ENCODE assay signal across 2 cellular contexts in genomic region chr12:51186465-51186864, GRCh38.
TF ChIP-seq lines count a peak whose summit lies in the region.

No MANE protein-coding gene starts in this region.

TF ChIP-seq in HEK293T, 16 proteins besides CTCF, POLR2A, EP300 and RAD21:
- TF ChIP-seq LEF1 (IDR thresholded peaks at IDR 0.05; ENCODE audit: borderline replicate concordance): no peak
- TF ChIP-seq HDGF (IDR thresholded peaks at IDR 0.05; ENCODE audit: borderline replicate concordance): no peak

TF ChIP-seq in GM12878, 131 proteins besides CTCF, POLR2A, EP300 and RAD21:
- TF ChIP-seq, protein P1, sequence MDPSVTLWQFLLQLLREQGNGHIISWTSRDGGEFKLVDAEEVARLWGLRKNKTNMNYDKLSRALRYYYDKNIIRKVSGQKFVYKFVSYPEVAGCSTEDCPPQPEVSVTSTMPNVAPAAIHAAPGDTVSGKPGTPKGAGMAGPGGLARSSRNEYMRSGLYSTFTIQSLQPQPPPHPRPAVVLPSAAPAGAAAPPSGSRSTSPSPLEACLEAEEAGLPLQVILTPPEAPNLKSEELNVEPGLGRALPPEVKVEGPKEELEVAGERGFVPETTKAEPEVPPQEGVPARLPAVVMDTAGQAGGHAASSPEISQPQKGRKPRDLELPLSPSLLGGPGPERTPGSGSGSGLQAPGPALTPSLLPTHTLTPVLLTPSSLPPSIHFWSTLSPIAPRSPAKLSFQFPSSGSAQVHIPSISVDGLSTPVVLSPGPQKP (IDR thresholded peaks at IDR 0.05; ENCODE audit: low read depth, low read length): no peak
- TF ChIP-seq RBBP5 (conservative IDR thresholded peaks at IDR 0.05): no peak
- no peak for TF ChIP-seq IRF5 (IDR thresholded peaks at IDR 0.05; ENCODE audit: borderline replicate concordance)
- no peak for TF ChIP-seq POLR2AphosphoS2 (IDR thresholded peaks at IDR 0.05; ENCODE audit: low read depth, low read length)
- TF ChIP-seq TARDBP (IDR thresholded peaks at IDR 0.05; ENCODE audit: borderline replicate concordance): no peak
- TF ChIP-seq EED (IDR thresholded peaks at IDR 0.05; ENCODE audit: low read depth): no peak
- TF ChIP-seq ATF7 (IDR thresholded peaks at IDR 0.05; ENCODE audit: low read depth): peak; percentile 40; the same call in 1 of the 2 replicates
- peak; percentile 49 for TF ChIP-seq FOXK2 (IDR thresholded peaks at IDR 0.05)
- TF ChIP-seq PRDM15 (CRISPR knock-in tag; IDR thresholded peaks at IDR 0.05): no peak
